ENCODE assay signal across 8 cellular contexts in genomic region chr2:24972315-24972958, GRCh38.
DNase-seq lines count a peak whose midpoint lies in the region.

No MANE protein-coding gene starts in this region.

- no peaks in the 10 kb centered on the region for H3K9me3 ChIP-seq in muscle layer of colon (ENCODE audit: low read length)
- H3K9me3 ChIP-seq in subcutaneous abdominal adipose tissue (ENCODE audit: control insufficient read depth in 5 of 5, low read length in 5 of 5): no peaks in the 10 kb centered on the region

- no peaks in the 10 kb centered on the region for H3K27me3 ChIP-seq in muscle layer of colon (ENCODE audit: control insufficient read depth in 1 of 2, insufficient read depth in 2 of 2, low read length in 2 of 2)
- H3K27me3 ChIP-seq in subcutaneous abdominal adipose tissue (ENCODE audit: control insufficient read depth in 5 of 5, insufficient read depth in 4 of 5, low read length in 5 of 5): no peaks in the 10 kb centered on the region

- H3K27ac ChIP-seq in epithelial cell of prostate (peak overlapping the region; percentile 87), muscle layer of colon (ENCODE audit: low read depth, low read length) (peak overlapping the region; percentile 98), subcutaneous abdominal adipose tissue (ENCODE audit: low read depth, low read length) (peak overlapping the region; percentile 100)

- H3K9ac ChIP-seq in muscle layer of colon (ENCODE audit: low read length) (peak overlapping the region; percentile 99), subcutaneous abdominal adipose tissue (ENCODE audit: low read length in 5 of 5) (peak overlapping the region; percentile 88 to 100 (median 100))

- DNase-seq in NCI-H2107 treated with DMSO at 0.1 percent for 48 hours (lab: John Stamatoyannopoulos, UW; ENCODE audit: unreplicated experiment) (peak; percentile 35), NCI-H2107 (lab: John Stamatoyannopoulos, UW) (no peak), NCI-H2171 treated with DMSO at 0.1 percent for 48 hours (lab: John Stamatoyannopoulos, UW) (peak; percentile 78), epithelial cell of prostate (ENCODE audit: low read depth, low spot score) (no peak), NK-92 (lab: John Stamatoyannopoulos, UW; ENCODE audit: unreplicated experiment) (no peak)
- DNase-seq in activated CD8-positive, alpha-beta memory T cell treated with anti-CD3 and anti-CD28 coated beads for 1 hour (ENCODE audit: extremely low read depth in 1 of 2, low read depth in 1 of 2): peak; percentile 6 to 24

- H3K36me3 ChIP-seq in muscle layer of colon (ENCODE audit: insufficient read depth, low read length): no peaks in the 10 kb centered on the region
- no peaks in the 10 kb centered on the region for H3K36me3 ChIP-seq in subcutaneous abdominal adipose tissue (ENCODE audit: control insufficient read depth in 5 of 5, insufficient read depth in 5 of 5, low read length in 5 of 5)

- H3K4me1 ChIP-seq in muscle layer of colon (ENCODE audit: insufficient read depth, low read length) (peaks cover 11% of the 10 kb centered on the region), subcutaneous abdominal adipose tissue (ENCODE audit: control insufficient read depth in 5 of 5, insufficient read depth in 5 of 5, low read length in 5 of 5) (peaks cover 0 to 16% (median 15%) of the 10 kb centered on the region in 5 donors)

- H3K4me3 ChIP-seq in muscle layer of colon (ENCODE audit: low read depth in 1 of 2, low read length in 2 of 2): peak overlapping the region; percentile 66 to 93
- peak overlapping the region; percentile 78 to 95 (median 87) for H3K4me3 ChIP-seq in subcutaneous abdominal adipose tissue (ENCODE audit: low read depth in 1 of 5, low read length in 5 of 5)

Comparison
In these comparisons a context has a peak if more than half of its experiments do, and no peak if none do; other contexts are left out.
1. DNase-seq: peak in NCI-H2107 treated with DMSO at 0.1 percent for 48 hours (single experiment), NCI-H2171 treated with DMSO at 0.1 percent for 48 hours (single experiment) and activated CD8-positive, alpha-beta memory T cell treated with anti-CD3 and anti-CD28 coated beads for 1 hour (2 of 2); none in NCI-H2107 (single experiment), epithelial cell of prostate (single experiment) and NK-92 (single experiment).
2. Peak in every context shown above with its lines, with median percentiles within 50 percentile points of each other: H3K27ac ChIP-seq.